21 cellular contexts compared by ENCODE assay signal in genomic region chr6:150749091-150749670, GRCh38.
"Had no signal": no experiment of that assay in that cellular context is flagged by ENCODE, and none has a peak within 500 bp of the region (broad histone marks: within the 10 kb centered on the region; RNA-seq: fewer than 3 reads in every experiment).

No MANE protein-coding gene starts in this region.

- DNase-seq: activated CD4-positive, alpha-beta T cell treated with anti-CD3 and anti-CD28 coated beads for 4 hours; activated CD4-positive, alpha-beta T cell treated with anti-CD3 and anti-CD28 coated beads, Interleukin-2, amount 50 U/mL, for 4 hours; activated naive CD4-positive, alpha-beta T cell; activated T-cell treated with anti-CD3 and anti-CD28 coated beads for 4 hours; activated T-cell treated with anti-CD3 and anti-CD28 coated beads, Interleukin-2, amount 50 U/mL, for 72 hours; anterior cingulate cortex; effector CD8-positive, alpha-beta T cell; kidney glomerular epithelial cell; left ventricle myocardium inferior; mesendoderm; naive thymus-derived CD4-positive, alpha-beta T cell; occipital lobe; spleen; stimulated activated naive CD8-positive, alpha-beta T cell treated with anti-CD3 and anti-CD28 coated beads, Interleukin-15, Interleukin-2, amounts not matched to agents 100 U/mL and 50 U/mL, for 24 hours; testis; uterus had no signal

- H3K27me3 Mint-ChIP-seq: activated naive CD8-positive, alpha-beta T cell; type B pancreatic cell had no signal

- H3K4me1 ChIP-seq: right atrium auricular region, uterus had no signal

- H3K9me3 ChIP-seq: left ventricle myocardium inferior, right atrium auricular region, spleen, testis, uterus had no signal

- H3K9me3 Mint-ChIP-seq: activated T-cell treated with anti-CD3 and anti-CD28 coated beads, Interleukin-2, amount 50 U/mL, for 72 hours; type B pancreatic cell had no signal

- H3K4me3 Mint-ChIP-seq: activated naive CD8-positive, alpha-beta T cell; activated T-cell treated with anti-CD3 and anti-CD28 coated beads, Interleukin-2, amount 50 U/mL, for 72 hours; naive thymus-derived CD4-positive, alpha-beta T cell; type B pancreatic cell had no signal

- ATAC-seq: activated T-cell treated with anti-CD3 and anti-CD28 coated beads, Interleukin-2, amount 50 U/mL, for 72 hours; naive thymus-derived CD4-positive, alpha-beta T cell; stimulated activated naive CD8-positive, alpha-beta T cell treated with anti-CD3 and anti-CD28 coated beads, Interleukin-15, Interleukin-2, amounts not matched to agents 100 U/mL and 50 U/mL, for 24 hours had no signal

- H3K4me3 ChIP-seq: left ventricle myocardium inferior, lung, right atrium auricular region, spleen, testis, uterus had no signal

- H3K27ac ChIP-seq: epithelial cell of prostate, left ventricle myocardium inferior, right atrium auricular region, uterus had no signal

- H3K27me3 ChIP-seq: right atrium auricular region, spleen, testis, uterus had no signal

- H3K27ac Mint-ChIP-seq: activated naive CD8-positive, alpha-beta T cell; activated T-cell treated with anti-CD3 and anti-CD28 coated beads, Interleukin-2, amount 50 U/mL, for 72 hours; naive thymus-derived CD4-positive, alpha-beta T cell; type B pancreatic cell had no signal

- H3K36me3 ChIP-seq: left ventricle myocardium inferior, right atrium auricular region, uterus had no signal

- H3K36me3 Mint-ChIP-seq: activated naive CD8-positive, alpha-beta T cell; naive thymus-derived CD4-positive, alpha-beta T cell had no signal
